ENCODE assay signal across 23 cellular contexts in the genomic region with DNA sequence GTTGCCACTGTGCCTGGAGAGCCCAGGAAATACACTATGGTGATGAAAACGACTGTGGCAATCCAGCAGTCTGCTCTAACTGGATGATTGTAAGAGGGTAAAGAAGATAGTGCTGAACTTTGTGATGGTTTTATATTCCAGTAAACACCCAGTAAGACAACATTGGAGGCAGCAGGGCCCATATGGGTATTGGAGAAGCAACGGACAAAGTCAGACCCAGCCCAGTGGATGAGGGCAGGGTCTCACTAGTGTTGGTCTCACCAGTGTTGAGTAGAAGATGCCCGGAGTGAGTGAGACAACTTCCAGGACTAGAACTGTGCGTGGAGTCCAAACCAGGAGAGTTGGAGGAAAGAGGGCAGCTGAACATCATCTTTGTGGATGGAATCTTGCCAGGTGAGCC.
"Had no signal": no experiment of that assay in that cellular context is flagged by ENCODE, and none has a peak within 500 bp of the region (broad histone marks: within the 10 kb centered on the region; RNA-seq: fewer than 3 reads in every experiment).

No MANE protein-coding gene starts in this region.

- H3K27ac ChIP-seq: colonic mucosa, coronary artery, dorsolateral prefrontal cortex, epithelial cell of prostate, esophagus squamous epithelium, foreskin keratinocyte, gastrocnemius medialis, heart left ventricle, heart right ventricle had no signal

- H3K27me3 Mint-ChIP-seq: dendritic cell treated with granulocyte-macrophage colony-stimulating factor and Interleukin-4, amounts not matched to agents 40 ng/mL and 50 ng/mL, for 4 days; effector memory CD8-positive, alpha-beta T cell had no signal

- H3K36me3 ChIP-seq: colonic mucosa, esophagus squamous epithelium, gastrocnemius medialis, heart left ventricle, heart right ventricle had no signal

- H3K27me3 ChIP-seq: colonic mucosa, dorsolateral prefrontal cortex, esophagus squamous epithelium, foreskin keratinocyte, gastrocnemius medialis, heart left ventricle had no signal

- DNase-seq: colonic mucosa; cortex of kidney; dermis blood vessel endothelial cell; dorsolateral prefrontal cortex; effector CD4-positive, alpha-beta T cell; effector CD8-positive, alpha-beta T cell; effector memory CD4-positive, alpha-beta T cell; effector memory CD8-positive, alpha-beta T cell; endodermal cell; erythroblast; esophagus squamous epithelium; foreskin fibroblast; foreskin keratinocyte; foreskin melanocyte; gastrocnemius medialis; glutamatergic neuron; head of caudate nucleus; heart left ventricle; heart right ventricle had no signal

- H3K4me1 ChIP-seq: colonic mucosa, esophagus squamous epithelium, gastrocnemius medialis, heart left ventricle, heart right ventricle had no signal

- H3K9me3 ChIP-seq: colonic mucosa, esophagus squamous epithelium, gastrocnemius medialis, heart left ventricle, heart right ventricle had no signal

- H3K27ac Mint-ChIP-seq: dendritic cell treated with granulocyte-macrophage colony-stimulating factor and Interleukin-4, amounts not matched to agents 40 ng/mL and 50 ng/mL, for 4 days; effector memory CD8-positive, alpha-beta T cell; endodermal cell had no signal

- H3K4me3 Mint-ChIP-seq: dendritic cell treated with granulocyte-macrophage colony-stimulating factor and Interleukin-4, amounts not matched to agents 40 ng/mL and 50 ng/mL, for 4 days; effector memory CD8-positive, alpha-beta T cell; endodermal cell had no signal

- ATAC-seq: effector memory CD8-positive, alpha-beta T cell; esophagus mucosa; foreskin keratinocyte; gastrocnemius medialis; heart left ventricle; heart right ventricle had no signal

- H3K9me3 Mint-ChIP-seq: endodermal cell had no signal

- H3K4me3 ChIP-seq: colonic mucosa, coronary artery, dorsolateral prefrontal cortex, esophagus squamous epithelium, gastrocnemius medialis, heart left ventricle, heart right ventricle had no signal
